ENCODE assay signal across 1 cellular context in genomic region chr22:29275819-29276565, GRCh38.
TF ChIP-seq lines count a peak whose summit lies in the region.

No MANE protein-coding gene starts in this region.

TF ChIP-seq in HepG2, 621 proteins besides CTCF, POLR2A, EP300 and RAD21:
- TF ChIP-seq AGO2 (optimal IDR thresholded peaks at IDR 0.05; ENCODE audit: low read depth, low read length) (peak; percentile 10), ZKSCAN1 (IDR thresholded peaks at IDR 0.05; ENCODE audit: low read length) (peak; percentile 94), ZNF546 (CRISPR knock-in tag; conservative IDR thresholded peaks at IDR 0.05) (no peak), IKZF4 (CRISPR knock-in tag; IDR thresholded peaks at IDR 0.05; ENCODE audit: borderline replicate concordance, low read depth, not compliant biosample characterization) (no peak), KDM3A (CRISPR knock-in tag; IDR thresholded peaks at IDR 0.05; ENCODE audit: low read depth) (no peak), ZSCAN12 (CRISPR knock-in tag; IDR thresholded peaks at IDR 0.05) (no peak), ZNF280D (CRISPR knock-in tag; IDR thresholded peaks at IDR 0.05) (no peak), SYNCRIP (IDR thresholded peaks at IDR 0.05; ENCODE audit: insufficient read depth, low read depth, low read length) (no peak), ZBTB46 (CRISPR knock-in tag; IDR thresholded peaks at IDR 0.05; ENCODE audit: borderline replicate concordance) (no peak), CEBPB (IDR thresholded peaks at IDR 0.05; ENCODE audit: borderline replicate concordance, low read depth, low read length) (peak; percentile 35; the same call in 1 of the 2 replicates), CEBPG (CRISPR knock-in tag; IDR thresholded peaks at IDR 0.05) (0 out of 2 replicates have a peak, but pooled peaks have one; percentile 25), ARID3A (IDR thresholded peaks at IDR 0.05; ENCODE audit: low read depth, low read length) (0 out of 2 replicates have a peak, but pooled peaks have one; percentile 21), THAP11 (CRISPR knock-in tag; IDR thresholded peaks at IDR 0.05) (no peak)
- TF ChIP-seq, protein P1, sequence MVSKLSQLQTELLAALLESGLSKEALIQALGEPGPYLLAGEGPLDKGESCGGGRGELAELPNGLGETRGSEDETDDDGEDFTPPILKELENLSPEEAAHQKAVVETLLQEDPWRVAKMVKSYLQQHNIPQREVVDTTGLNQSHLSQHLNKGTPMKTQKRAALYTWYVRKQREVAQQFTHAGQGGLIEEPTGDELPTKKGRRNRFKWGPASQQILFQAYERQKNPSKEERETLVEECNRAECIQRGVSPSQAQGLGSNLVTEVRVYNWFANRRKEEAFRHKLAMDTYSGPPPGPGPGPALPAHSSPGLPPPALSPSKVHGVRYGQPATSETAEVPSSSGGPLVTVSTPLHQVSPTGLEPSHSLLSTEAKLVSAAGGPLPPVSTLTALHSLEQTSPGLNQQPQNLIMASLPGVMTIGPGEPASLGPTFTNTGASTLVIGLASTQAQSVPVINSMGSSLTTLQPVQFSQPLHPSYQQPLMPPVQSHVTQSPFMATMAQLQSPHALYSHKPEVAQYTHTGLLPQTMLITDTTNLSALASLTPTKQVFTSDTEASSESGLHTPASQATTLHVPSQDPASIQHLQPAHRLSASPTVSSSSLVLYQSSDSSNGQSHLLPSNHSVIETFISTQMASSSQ (IDR thresholded peaks at IDR 0.05; ENCODE audit: low read depth): peak; percentile 64
- TF ChIP-seq, protein P1 (CRISPR knock-in tag; IDR thresholded peaks at IDR 0.05; ENCODE audit: borderline replicate concordance): peak; percentile 25; the same call in 1 of the 2 replicates
- TF ChIP-seq, protein P2, sequence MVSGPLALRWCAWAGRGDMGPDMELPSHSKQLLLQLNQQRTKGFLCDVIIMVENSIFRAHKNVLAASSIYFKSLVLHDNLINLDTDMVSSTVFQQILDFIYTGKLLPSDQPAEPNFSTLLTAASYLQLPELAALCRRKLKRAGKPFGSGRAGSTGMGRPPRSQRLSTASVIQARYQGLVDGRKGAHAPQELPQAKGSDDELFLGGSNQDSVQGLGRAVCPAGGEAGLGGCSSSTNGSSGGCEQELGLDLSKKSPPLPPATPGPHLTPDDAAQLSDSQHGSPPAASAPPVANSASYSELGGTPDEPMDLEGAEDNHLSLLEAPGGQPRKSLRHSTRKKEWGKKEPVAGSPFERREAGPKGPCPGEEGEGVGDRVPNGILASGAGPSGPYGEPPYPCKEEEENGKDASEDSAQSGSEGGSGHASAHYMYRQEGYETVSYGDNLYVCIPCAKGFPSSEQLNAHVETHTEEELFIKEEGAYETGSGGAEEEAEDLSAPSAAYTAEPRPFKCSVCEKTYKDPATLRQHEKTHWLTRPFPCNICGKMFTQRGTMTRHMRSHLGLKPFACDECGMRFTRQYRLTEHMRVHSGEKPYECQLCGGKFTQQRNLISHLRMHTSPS (CRISPR knock-in tag; IDR thresholded peaks at IDR 0.05; ENCODE audit: low read depth): no peak
